In genomic region chr1:226827458-226827857, GRCh38 we compare ENCODE assay signal across 8 cellular contexts. TPM values are rescaled to one million over a fixed set of nuclear protein-coding genes. Genes with fewer than 3 reads are reported as not detected.
DNase-seq lines count a peak whose midpoint lies in the region; ATAC-seq, FAIRE-seq and TF ChIP-seq lines count a peak whose summit lies in the region.

No MANE protein-coding gene starts in this region.

- TF ChIP-seq EP300 in A549 (IDR thresholded peaks at IDR 0.05) (no peak), upper lobe of left lung (IDR thresholded peaks at IDR 0.05) (no peak)

- no peak overlapping the region for H3K4me3 Mint-ChIP-seq in memory B cell

- no peak for DNase-seq in A549 (ENCODE audit: low read depth in 1 of 2, low spot score in 1 of 2)
- DNase-seq in memory B cell (ENCODE audit: low spot score in 2 of 2), result no peak
- DNase-seq in upper lobe of left lung, result peak in 1 of 2 donors; percentile 60
- no peak for DNase-seq in OCI-M1 (lab: John Stamatoyannopoulos, UW)
- no peak for DNase-seq in cortex of kidney (lab: John Stamatoyannopoulos, UW)

- 81% methylated on average over 11 of the region's 11 CpGs for WGBS in A549 (ENCODE audit: missing lambda C conversion rate)
- WGBS in upper lobe of left lung, 2 donors, result 24 to 46% methylated on average over 9 to 11 of the region's 11 CpGs

- POLR2A ChIA-PET in A549 (lab: Yijun Ruan, JAX), result interaction anchor here (1.1 kb wide), 1 partner anchor 77 kb away, joined by 4 read pairs; no protein-coding TSS in a partner anchor

- no peak for TF ChIP-seq RAD21 in A549 (conservative IDR thresholded peaks at IDR 0.05 in 1 of 2, IDR thresholded peaks at IDR 0.05 in 1 of 2)

- no peaks in the 10 kb centered on the region for H3K36me3 Mint-ChIP-seq in memory B cell

- H3K27ac ChIP-seq in A549 (peak overlapping the region; percentile 58 to 80; a peak in 4 of 6 replicates), KOPT-K1 (ENCODE audit: low read depth, low read length, poor library complexity, severe bottlenecking) (peak overlapping the region; percentile 60), angular gyrus (ENCODE audit: low read depth, low read length) (peak overlapping the region; percentile 47), upper lobe of left lung (peak overlapping the region; percentile 69 to 88 (median 78))

- no peaks in the 10 kb centered on the region for H3K27me3 Mint-ChIP-seq in memory B cell

- H3K4me1 Mint-ChIP-seq in memory B cell, result peaks cover 32% of the 10 kb centered on the region

- peak overlapping the region; percentile 78 for H3K27ac Mint-ChIP-seq in memory B cell

- no peak overlapping the region for H3K4me3 ChIP-seq in A549
- H3K4me3 ChIP-seq in upper lobe of left lung, result peak overlapping the region in 2 of 4 donors; percentile 5 to 22

- no peak overlapping the region for H3K4me2 ChIP-seq in A549

- TF ChIP-seq CTCF in A549 (IDR thresholded peaks at IDR 0.05), result no peak
- no peak for TF ChIP-seq CTCF in upper lobe of left lung (IDR thresholded peaks at IDR 0.05)

- CTCF ChIA-PET in A549 (lab: Yijun Ruan, JAX), result interaction anchor here (0.8 to 12.1 kb wide), 22 partner anchors 8 to 613 kb away, joined by 3 to 127 read pairs (median 5); no protein-coding TSS in a partner anchor

- no peaks in the 10 kb centered on the region for H3K9me3 ChIP-seq in A549
- no peaks in the 10 kb centered on the region for H3K9me3 ChIP-seq in KOPT-K1 (ENCODE audit: insufficient read depth, low read length, poor library complexity, severe bottlenecking)
- no peaks in the 10 kb centered on the region for H3K9me3 ChIP-seq in upper lobe of left lung

- H3K4me1 ChIP-seq in A549 (0 out of 3 replicates have a peak, but pooled peaks cover 3% of the 10 kb centered on the region), upper lobe of left lung (peaks cover 12 to 15% (median 13%) of the 10 kb centered on the region in 4 donors)

- H3K36me3 ChIP-seq in KOPT-K1 (ENCODE audit: insufficient read depth, low read length) (no peaks in the 10 kb centered on the region), upper lobe of left lung (no peaks in the 10 kb centered on the region)

- no peak for ATAC-seq in A549
- ATAC-seq in memory B cell (ENCODE audit: low read depth), result no peak
- peak; percentile 49 to 91 for ATAC-seq in upper lobe of left lung (ENCODE audit: low FRiP score in 2 of 2)
- no peak for ATAC-seq in GM21526 (IDR thresholded peaks at IDR 0.05; ENCODE audit: low FRiP score, unreplicated experiment)

- TF ChIP-seq POLR2A in A549 (IDR thresholded peaks at IDR 0.05; ENCODE audit: low read length), result no peak
- no peak for TF ChIP-seq POLR2A in upper lobe of left lung (IDR thresholded peaks at IDR 0.05)

- H3K9me3 Mint-ChIP-seq in memory B cell, result no peaks in the 10 kb centered on the region

- FAIRE-seq in A549 (lab: Jason Lieb, UNC), result no peak

- H3K27me3 ChIP-seq in upper lobe of left lung, result no peaks in the 10 kb centered on the region

TF ChIP-seq in A549, 52 proteins besides CTCF, POLR2A, EP300 and RAD21:
- no peak for TF ChIP-seq TFCP2L1 (CRISPR knock-in tag; IDR thresholded peaks at IDR 0.05)
- no peak for TF ChIP-seq CBX2 (IDR thresholded peaks at IDR 0.05; ENCODE audit: borderline replicate concordance, low read depth)
- no peak for TF ChIP-seq MYC (IDR thresholded peaks at IDR 0.05; ENCODE audit: borderline replicate concordance, low read length)
- no peak for TF ChIP-seq FOXS1 (CRISPR knock-in tag; IDR thresholded peaks at IDR 0.05)
- TF ChIP-seq MAZ (IDR thresholded peaks at IDR 0.05; ENCODE audit: borderline replicate concordance, low read depth, low read length), result no peak
- no peak for TF ChIP-seq E2F6 (IDR thresholded peaks at IDR 0.05; ENCODE audit: borderline replicate concordance, low read depth)
- no peak for TF ChIP-seq BHLHE40 (IDR thresholded peaks at IDR 0.05; ENCODE audit: low read depth, low read length)

RNA-seq across cellular contexts. Expression of gene PSEN2, which starts 43.0 kb away (rescaled TPM):
- polyA plus RNA-seq in A549 (2011; rRNA removed) (24.2 and 27.9 TPM in 2 replicates), A549 (2017; fragmentation: RNase III; extraction: RNeasy Plus Mini Kit Qiagen cat#74134 plus additional on column Dnase treatment) (22.0 to 23.4 TPM (median 23.4 TPM) in 3 replicates)
- 24.1 and 29.9 TPM in 2 replicates for polyA plus RNA-seq in A549 (2012; cell fraction: cytosol; rRNA removed)
- 69.5 and 71.7 TPM in 2 replicates for polyA plus RNA-seq in A549 (2012; cell fraction: nucleus; rRNA removed)
- 39.1 and 39.8 TPM in 2 replicates for polyA minus RNA-seq in A549 (2011; rRNA and poly(A)+ RNA removed)
- total RNA-seq in upper lobe of left lung, result 10 to 100 TPM; 31.2 to 70.9 (median 37.6) TPM

Comparison
In these comparisons a context has a peak if more than half of its experiments do, and no peak if none do; other contexts are left out.
1. ATAC-seq: peak in upper lobe of left lung (2 of 2); none in A549 (0 of 2), memory B cell (single experiment) and GM21526 (single experiment).
2. Peak in every context shown above with its lines, with median percentiles within 50 percentile points of each other: H3K27ac ChIP-seq.